ENCODE assay signal across 17 cellular contexts in the genomic region with DNA sequence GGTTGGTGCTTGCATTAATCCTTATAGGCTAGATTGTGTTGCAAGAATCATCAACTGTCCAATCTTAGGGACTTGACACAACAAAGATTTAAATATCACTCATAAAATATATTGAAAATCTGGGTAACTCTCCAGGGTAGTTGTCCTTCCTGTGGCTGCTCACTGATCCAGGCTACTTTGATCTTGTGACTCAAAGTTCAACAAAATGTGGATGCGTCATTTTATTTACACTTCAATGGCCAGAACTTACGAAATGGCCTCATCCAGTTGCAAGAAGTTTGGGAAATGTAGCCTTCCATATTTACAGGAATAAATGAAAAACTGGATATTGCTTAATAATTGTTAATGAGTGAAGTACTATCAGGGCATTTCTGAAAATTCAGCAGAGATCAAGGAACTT.
A peak's percentile ranks its signal among the peaks of the same experiment; 100 is the strongest.
DNase-seq lines count a peak whose midpoint lies in the region; ATAC-seq, FAIRE-seq and TF ChIP-seq lines count a peak whose summit lies in the region.
"Had no signal": no experiment of that assay in that cellular context is flagged by ENCODE, and none has a peak within 500 bp of the region (broad histone marks: within the 10 kb centered on the region; RNA-seq: fewer than 3 reads in every experiment).

No MANE protein-coding gene starts in this region.

- 3% methylated on average over 2 of the region's 2 CpGs for WGBS in K562 (ENCODE audit: insufficient coverage, low coverage, missing lambda C conversion rate)

- H3K4me1 ChIP-seq in K562 (replicated peaks in 1 of 2; ENCODE audit: control insufficient read depth in 2 of 2, insufficient read depth in 2 of 2, low read length in 2 of 2), result no peaks in the 10 kb centered on the region
- H3K4me1 ChIP-seq: upper lobe of right lung had no signal

- TF ChIP-seq POLR2A in K562 (conservative IDR thresholded peaks at IDR 0.05), result no peak

- intact Hi-C loops in K562 (cut with micrococcal nuclease), result no loop called here

- H3K9me3 ChIP-seq in K562 (replicated peaks; ENCODE audit: control insufficient read depth, insufficient read depth, low read depth, low read length), result no peaks in the 10 kb centered on the region
- H3K9me3 ChIP-seq: upper lobe of right lung had no signal

- H4K20me1 ChIP-seq in K562 (replicated peaks; ENCODE audit: control insufficient read depth, insufficient read depth, low read length), result no peaks in the 10 kb centered on the region

- H2AFZ ChIP-seq in K562 (ENCODE audit: low read depth, low read length), result no peak overlapping the region

- POLR2A ChIA-PET in K562 (lab: Yijun Ruan, JAX), result no interaction called here

- no peaks in the 10 kb centered on the region for H3K9me1 ChIP-seq in K562 (ENCODE audit: control insufficient read depth, insufficient read depth, low read length)

- in situ Hi-C loops in K562 (cut with MboI), result no loop called here

- H3K79me2 ChIP-seq in K562 (ENCODE audit: control insufficient read depth, insufficient read depth, low read length), result no peaks in the 10 kb centered on the region

- no TSS peak for BruUV-seq in K562 (replicated peaks; lab: Mats Ljungman, UMichigan)

- DNase-seq in AG08396 (ENCODE audit: low spot score) (peak; percentile 25), HS-5 (ENCODE audit: low read depth) (peak; percentile 41), K562 (ENCODE audit: extremely low read depth in 1 of 4, low spot score in 3 of 4) (no peak), iris pigment epithelial cell (ENCODE audit: low read depth) (peak; percentile 71), NCI-H2196 treated with DMSO at 0.1 percent for 48 hours (lab: John Stamatoyannopoulos, UW; ENCODE audit: unreplicated experiment) (no peak)
- DNase-seq: central memory CD4-positive, alpha-beta T cell; effector CD8-positive, alpha-beta T cell; NCI-H2029 treated with DMSO at 0.1 percent for 48 hours; stimulated activated CD4-positive, alpha-beta T cell treated with anti-CD3 and anti-CD28 coated beads, Interleukin-12 subunit alpha, Interleukin-12 subunit beta, amount 100 ng/mL, for 4 hours; stimulated activated naive CD4-positive, alpha-beta T cell; upper lobe of right lung; WERI-Rb-1 had no signal

- H3K36me3 ChIP-seq in K562 (ENCODE audit: control insufficient read depth, insufficient read depth, low read length), result no peaks in the 10 kb centered on the region
- H3K36me3 ChIP-seq: upper lobe of right lung, WERI-Rb-1 had no signal

- no peak for TF ChIP-seq RAD21 in K562 (CRISPR knock-in tag; conservative IDR thresholded peaks at IDR 0.05 in 1 of 2, IDR thresholded peaks at IDR 0.05 in 1 of 2)

- ATAC-seq in K562, result no peak
- ATAC-seq in GM19023 (IDR thresholded peaks at IDR 0.05; ENCODE audit: unreplicated experiment), result no peak
- ATAC-seq in GM21515 (IDR thresholded peaks at IDR 0.05; ENCODE audit: unreplicated experiment), result no peak
- ATAC-seq in GM18502 (IDR thresholded peaks at IDR 0.05; ENCODE audit: poor library complexity, unreplicated experiment), result no peak
- ATAC-seq: GM12878, upper lobe of right lung had no signal

- no peak overlapping the region for H3K4me3 ChIP-seq in K562
- H3K4me3 ChIP-seq: GM12878, upper lobe of right lung had no signal

- no peak for TF ChIP-seq CTCF in K562 (IDR thresholded peaks at IDR 0.05 in 2 of 3, conservative IDR thresholded peaks at IDR 0.05 in 1 of 3; ENCODE audit: insufficient read depth in 2 of 3, low read depth in 1 of 3, low read length in 3 of 3)

- CTCF ChIA-PET in K562 (lab: Yijun Ruan, JAX; ENCODE audit: low intra/inter-chr PET ratio), result no interaction called here

- no peak overlapping the region for H3K9ac ChIP-seq in K562 (ENCODE audit: insufficient read depth in 1 of 2, low read depth in 2 of 2, low read length in 2 of 2)

- no peak overlapping the region for H3K4me2 ChIP-seq in K562 (ENCODE audit: insufficient read depth, low read length)

- TF ChIP-seq EP300 in K562 (IDR thresholded peaks at IDR 0.05; ENCODE audit: low read length), result no peak

- FAIRE-seq in K562 (lab: Jason Lieb, UNC), result no peak
- FAIRE-seq: GM12878, H1 had no signal

- no peaks in the 10 kb centered on the region for H3K27me3 ChIP-seq in K562 (ENCODE audit: control insufficient read depth in 2 of 2, insufficient read depth in 2 of 2, low read length in 2 of 2)
- H3K27me3 ChIP-seq: upper lobe of right lung had no signal

- H3K27ac ChIP-seq in K562 (ENCODE audit: extremely low read depth, low read depth, low read length), result no peak overlapping the region
- H3K27ac ChIP-seq: upper lobe of right lung, WERI-Rb-1 had no signal

TF ChIP-seq in K562, 482 proteins besides CTCF, POLR2A, EP300 and RAD21:
- TF ChIP-seq CHD1 (IDR thresholded peaks at IDR 0.05; ENCODE audit: low read length), result no peak
- no peak for TF ChIP-seq CAMTA2 (CRISPR knock-in tag; conservative IDR thresholded peaks at IDR 0.05)
- no peak for TF ChIP-seq ZNF124 (CRISPR knock-in tag; IDR thresholded peaks at IDR 0.05)
- TF ChIP-seq, protein P1, sequence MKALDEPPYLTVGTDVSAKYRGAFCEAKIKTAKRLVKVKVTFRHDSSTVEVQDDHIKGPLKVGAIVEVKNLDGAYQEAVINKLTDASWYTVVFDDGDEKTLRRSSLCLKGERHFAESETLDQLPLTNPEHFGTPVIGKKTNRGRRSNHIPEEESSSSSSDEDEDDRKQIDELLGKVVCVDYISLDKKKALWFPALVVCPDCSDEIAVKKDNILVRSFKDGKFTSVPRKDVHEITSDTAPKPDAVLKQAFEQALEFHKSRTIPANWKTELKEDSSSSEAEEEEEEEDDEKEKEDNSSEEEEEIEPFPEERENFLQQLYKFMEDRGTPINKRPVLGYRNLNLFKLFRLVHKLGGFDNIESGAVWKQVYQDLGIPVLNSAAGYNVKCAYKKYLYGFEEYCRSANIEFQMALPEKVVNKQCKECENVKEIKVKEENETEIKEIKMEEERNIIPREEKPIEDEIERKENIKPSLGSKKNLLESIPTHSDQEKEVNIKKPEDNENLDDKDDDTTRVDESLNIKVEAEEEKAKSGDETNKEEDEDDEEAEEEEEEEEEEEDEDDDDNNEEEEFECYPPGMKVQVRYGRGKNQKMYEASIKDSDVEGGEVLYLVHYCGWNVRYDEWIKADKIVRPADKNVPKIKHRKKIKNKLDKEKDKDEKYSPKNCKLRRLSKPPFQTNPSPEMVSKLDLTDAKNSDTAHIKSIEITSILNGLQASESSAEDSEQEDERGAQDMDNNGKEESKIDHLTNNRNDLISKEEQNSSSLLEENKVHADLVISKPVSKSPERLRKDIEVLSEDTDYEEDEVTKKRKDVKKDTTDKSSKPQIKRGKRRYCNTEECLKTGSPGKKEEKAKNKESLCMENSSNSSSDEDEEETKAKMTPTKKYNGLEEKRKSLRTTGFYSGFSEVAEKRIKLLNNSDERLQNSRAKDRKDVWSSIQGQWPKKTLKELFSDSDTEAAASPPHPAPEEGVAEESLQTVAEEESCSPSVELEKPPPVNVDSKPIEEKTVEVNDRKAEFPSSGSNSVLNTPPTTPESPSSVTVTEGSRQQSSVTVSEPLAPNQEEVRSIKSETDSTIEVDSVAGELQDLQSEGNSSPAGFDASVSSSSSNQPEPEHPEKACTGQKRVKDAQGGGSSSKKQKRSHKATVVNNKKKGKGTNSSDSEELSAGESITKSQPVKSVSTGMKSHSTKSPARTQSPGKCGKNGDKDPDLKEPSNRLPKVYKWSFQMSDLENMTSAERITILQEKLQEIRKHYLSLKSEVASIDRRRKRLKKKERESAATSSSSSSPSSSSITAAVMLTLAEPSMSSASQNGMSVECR (CRISPR knock-in tag; IDR thresholded peaks at IDR 0.05), result no peak
- no peak for TF ChIP-seq CEBPG (CRISPR knock-in tag; IDR thresholded peaks at IDR 0.05)
- peak; percentile 15 to 42; a peak in 2 of 4 replicates for TF ChIP-seq CEBPG (tag; conservative IDR thresholded peaks at IDR 0.05 in 1 of 2, IDR thresholded peaks at IDR 0.05 in 1 of 2)
- no peak for TF ChIP-seq SIRT6 (IDR thresholded peaks at IDR 0.05; ENCODE audit: low read depth, low read length)
- TF ChIP-seq, protein P2, sequence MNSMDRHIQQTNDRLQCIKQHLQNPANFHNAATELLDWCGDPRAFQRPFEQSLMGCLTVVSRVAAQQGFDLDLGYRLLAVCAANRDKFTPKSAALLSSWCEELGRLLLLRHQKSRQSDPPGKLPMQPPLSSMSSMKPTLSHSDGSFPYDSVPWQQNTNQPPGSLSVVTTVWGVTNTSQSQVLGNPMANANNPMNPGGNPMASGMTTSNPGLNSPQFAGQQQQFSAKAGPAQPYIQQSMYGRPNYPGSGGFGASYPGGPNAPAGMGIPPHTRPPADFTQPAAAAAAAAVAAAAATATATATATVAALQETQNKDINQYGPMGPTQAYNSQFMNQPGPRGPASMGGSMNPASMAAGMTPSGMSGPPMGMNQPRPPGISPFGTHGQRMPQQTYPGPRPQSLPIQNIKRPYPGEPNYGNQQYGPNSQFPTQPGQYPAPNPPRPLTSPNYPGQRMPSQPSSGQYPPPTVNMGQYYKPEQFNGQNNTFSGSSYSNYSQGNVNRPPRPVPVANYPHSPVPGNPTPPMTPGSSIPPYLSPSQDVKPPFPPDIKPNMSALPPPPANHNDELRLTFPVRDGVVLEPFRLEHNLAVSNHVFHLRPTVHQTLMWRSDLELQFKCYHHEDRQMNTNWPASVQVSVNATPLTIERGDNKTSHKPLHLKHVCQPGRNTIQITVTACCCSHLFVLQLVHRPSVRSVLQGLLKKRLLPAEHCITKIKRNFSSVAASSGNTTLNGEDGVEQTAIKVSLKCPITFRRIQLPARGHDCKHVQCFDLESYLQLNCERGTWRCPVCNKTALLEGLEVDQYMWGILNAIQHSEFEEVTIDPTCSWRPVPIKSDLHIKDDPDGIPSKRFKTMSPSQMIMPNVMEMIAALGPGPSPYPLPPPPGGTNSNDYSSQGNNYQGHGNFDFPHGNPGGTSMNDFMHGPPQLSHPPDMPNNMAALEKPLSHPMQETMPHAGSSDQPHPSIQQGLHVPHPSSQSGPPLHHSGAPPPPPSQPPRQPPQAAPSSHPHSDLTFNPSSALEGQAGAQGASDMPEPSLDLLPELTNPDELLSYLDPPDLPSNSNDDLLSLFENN (IDR thresholded peaks at IDR 0.05; ENCODE audit: low read depth in 2 of 2, low read length in 2 of 2), result no peak
- no peak for TF ChIP-seq ZNF764 (CRISPR knock-in tag; IDR thresholded peaks at IDR 0.05; ENCODE audit: low read depth)
- TF ChIP-seq ZNF217 (CRISPR knock-in tag; IDR thresholded peaks at IDR 0.05), result no peak

Comparison
In these comparisons a context has a peak if more than half of its experiments do, and no peak if none do; other contexts are left out.
1. DNase-seq: peak in AG08396 (single experiment), HS-5 (single experiment) and iris pigment epithelial cell (single experiment); none in K562 (0 of 4) and NCI-H2196 treated with DMSO at 0.1 percent for 48 hours (single experiment).